Comparison of ENCODE assay signal across 8 cellular contexts in genomic region chr2:60553496-60553991, GRCh38. TPM values are rescaled to one million over a fixed set of nuclear protein-coding genes. Genes with fewer than 3 reads are reported as not detected.
DNase-seq lines count a peak whose midpoint lies in the region; ATAC-seq and TF ChIP-seq lines count a peak whose summit lies in the region.

Gene BCL11A (minus strand): TSS chr2:60553654. CDS start chr2:60553270, 384 bp downstream.

- H3K9ac ChIP-seq in OCI-LY1 (ENCODE audit: low read length): peak within 1 kb of the TSS; percentile 44; the same call in 1 of the 2 replicates

- DNase-seq in GM06990 (ENCODE audit: extremely low read depth, insufficient read length) (peak; percentile 57), HuH-7.5 (ENCODE audit: low spot score) (peak; percentile 60), breast epithelium (ENCODE audit: low spot score in 2 of 2) (peak in 1 of 2 donors; percentile 62), islet precursor cell (peak; percentile 96)

- H3K79me2 ChIP-seq in OCI-LY1 (ENCODE audit: insufficient read depth, low read length): no peaks in the 10 kb centered on the region

- peak within 1 kb of the TSS; percentile 90 for H3K27ac Mint-ChIP-seq in stimulated activated memory B cell treated with anti-CD40 and anti-IgM and Interleukin-4, amounts not matched to agents 10 μg/mL and 1 μg/mL and 100 μg/mL, for 72 hours

- H3K4me2 ChIP-seq in OCI-LY1 (ENCODE audit: low read length): peak within 1 kb of the TSS; percentile 96

- H3F3A ChIP-seq in OCI-LY1 (ENCODE audit: insufficient read depth, low read length): no peaks in the 10 kb centered on the region; the same call in 1 of the 2 replicates

- peaks cover 19% of the 10 kb centered on the region for H3K36me3 Mint-ChIP-seq in stimulated activated memory B cell treated with anti-CD40 and anti-IgM and Interleukin-4, amounts not matched to agents 10 μg/mL and 1 μg/mL and 100 μg/mL, for 72 hours

- intact Hi-C loops in breast epithelium (cut with DNase I; ENCODE audit: low total_unique reads): no loop called here

- H3K4me3 ChIP-seq in GM06990 (replicated peaks; ENCODE audit: low read depth, low read length) (peak within 1 kb of the TSS; percentile 81), OCI-LY1 (ENCODE audit: low read depth, low read length, poor library complexity, severe bottlenecking) (peak within 1 kb of the TSS; percentile 78), breast epithelium (peak within 1 kb of the TSS; percentile 42 to 78 (median 73))

- H3K4me1 ChIP-seq in OCI-LY1 (ENCODE audit: insufficient read depth, low read length, severe bottlenecking): peaks cover 60% of the 10 kb centered on the region
- H3K4me1 ChIP-seq in breast epithelium: no peaks in the 10 kb centered on the region

- H3K4me1 Mint-ChIP-seq in stimulated activated memory B cell treated with anti-CD40 and anti-IgM and Interleukin-4, amounts not matched to agents 10 μg/mL and 1 μg/mL and 100 μg/mL, for 72 hours: peaks cover 23% of the 10 kb centered on the region

- H3K36me3 ChIP-seq in GM06990 (ENCODE audit: control insufficient read depth, insufficient read depth, low read length): no peaks in the 10 kb centered on the region
- no peaks in the 10 kb centered on the region for H3K36me3 ChIP-seq in OCI-LY1 (ENCODE audit: insufficient read depth, low read length)
- no peaks in the 10 kb centered on the region for H3K36me3 ChIP-seq in breast epithelium

- no peaks in the 10 kb centered on the region for H4K20me1 ChIP-seq in OCI-LY1 (ENCODE audit: insufficient read depth, low read length)

- H3K27ac ChIP-seq in OCI-LY1 (ENCODE audit: low read depth, low read length, poor library complexity, severe bottlenecking): peak within 1 kb of the TSS; percentile 79
- H3K27ac ChIP-seq in breast epithelium: peak within 1 kb of the TSS; percentile 45 to 73

- no peak within 1 kb of the TSS for H2AFZ ChIP-seq in OCI-LY1 (ENCODE audit: low read length)

- no peaks in the 10 kb centered on the region for H3K9me2 ChIP-seq in OCI-LY1 (ENCODE audit: low read depth, low read length)

- H3K9me3 ChIP-seq in OCI-LY1 (ENCODE audit: low read length): no peaks in the 10 kb centered on the region
- H3K9me3 ChIP-seq in breast epithelium: no peaks in the 10 kb centered on the region

- peak within 1 kb of the TSS; percentile 97 for H3K4me3 Mint-ChIP-seq in stimulated activated memory B cell treated with anti-CD40 and anti-IgM and Interleukin-4, amounts not matched to agents 10 μg/mL and 1 μg/mL and 100 μg/mL, for 72 hours

- TF ChIP-seq POLR2A in breast epithelium (IDR thresholded peaks at IDR 0.05): no peak

- no peaks in the 10 kb centered on the region for H3K9me3 Mint-ChIP-seq in stimulated activated memory B cell treated with anti-CD40 and anti-IgM and Interleukin-4, amounts not matched to agents 10 μg/mL and 1 μg/mL and 100 μg/mL, for 72 hours

- H3K27me3 ChIP-seq in GM06990 (replicated peaks; ENCODE audit: control insufficient read depth, insufficient read depth, low read length) (no peaks in the 10 kb centered on the region; the same call in 1 of the 2 replicates), OCI-LY1 (ENCODE audit: insufficient read depth, low read length) (no peaks in the 10 kb centered on the region), breast epithelium (peaks cover 0 to 7% of the 10 kb centered on the region in 2 donors)

- peak; percentile 22 for ATAC-seq in stimulated activated memory B cell treated with anti-CD40 and anti-IgM and Interleukin-4, amounts not matched to agents 10 μg/mL and 1 μg/mL and 100 μg/mL, for 72 hours
- no peak for ATAC-seq in GM19397 (IDR thresholded peaks at IDR 0.05; ENCODE audit: unreplicated experiment)
- ATAC-seq in HG03439 (IDR thresholded peaks at IDR 0.05; ENCODE audit: unreplicated experiment): no peak

- no peaks in the 10 kb centered on the region for H3K27me3 Mint-ChIP-seq in stimulated activated memory B cell treated with anti-CD40 and anti-IgM and Interleukin-4, amounts not matched to agents 10 μg/mL and 1 μg/mL and 100 μg/mL, for 72 hours

- TF ChIP-seq CTCF in GM06990 (IDR thresholded peaks at IDR 0.05; ENCODE audit: insufficient read depth, low read length, poor library complexity, severe bottlenecking): no peak
- TF ChIP-seq CTCF in OCI-LY1 (IDR thresholded peaks at IDR 0.05; ENCODE audit: low read length): no peak
- no peak for TF ChIP-seq CTCF in breast epithelium (IDR thresholded peaks at IDR 0.05)

RNA-seq across cellular contexts. Expression of gene BCL11A, which starts in this region (rescaled TPM):
- total RNA-seq in breast epithelium: 10 to 100 TPM in 1 of 3 donors, 1 to 10 TPM in 1, under 1 TPM in 1; 0.64 to 13.5 (median 6.2) TPM
